In the genomic region with DNA sequence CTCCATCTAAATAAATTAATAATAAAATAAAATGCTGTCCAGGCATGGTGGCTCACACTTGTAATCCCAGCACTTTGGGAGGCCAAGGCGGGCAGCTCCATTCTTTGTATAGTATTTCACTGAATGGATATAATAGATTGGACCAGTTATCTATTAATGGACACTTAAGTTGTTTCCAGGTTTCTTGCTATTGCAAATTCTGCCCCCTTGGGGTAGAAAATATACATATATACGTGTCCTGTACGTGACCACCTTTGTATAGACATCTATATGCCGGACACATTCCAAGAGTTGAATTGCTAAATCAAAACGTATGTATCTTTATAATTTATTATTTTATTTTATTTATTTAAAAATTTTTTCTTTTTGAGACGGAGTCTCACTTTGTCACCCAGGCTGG, we compare ENCODE assay signal across 12 cellular contexts. TPM values are rescaled to one million over a fixed set of nuclear protein-coding genes. Genes with fewer than 3 reads are reported as not detected.
DNase-seq lines count a peak whose midpoint lies in the region; ATAC-seq and TF ChIP-seq lines count a peak whose summit lies in the region.
"Had no signal": no experiment of that assay in that cellular context is flagged by ENCODE, and none has a peak within 500 bp of the region (broad histone marks: within the 10 kb centered on the region; RNA-seq: fewer than 3 reads in every experiment).

No MANE protein-coding gene starts in this region.

- intact Hi-C loops in OCI-LY7 (cut with micrococcal nuclease; ENCODE audit: unreplicated experiment), result loop anchor here (1.0 to 10.0 kb wide), 2 partner anchors 93 to 203 kb away; a partner anchor contains a TSS

- TF ChIP-seq CTCF in BE2C (IDR thresholded peaks at IDR 0.05; ENCODE audit: low read depth, low read length) (peak; percentile 48), GM10248 (IDR thresholded peaks at IDR 0.05; ENCODE audit: control extremely low read depth, extremely low read depth, low read depth, missing control alignments) (peak; percentile 34), OCI-LY7 (conservative IDR thresholded peaks at IDR 0.05; ENCODE audit: low read length) (peak; percentile 80), fibroblast of pulmonary artery (IDR thresholded peaks at IDR 0.05; ENCODE audit: low read length, missing control alignments) (peak; percentile 17)

- no CpG with 5 or more reads among the region's 6 CpGs for WGBS in neuronal stem cell (ENCODE audit: extremely low coverage in 2 of 2, insufficient read length in 2 of 2, insufficient replicate concordance in 1 of 2), 2 donors

- DNase-seq in BE2C (no peak), GM10248 (ENCODE audit: extremely low spot score) (no peak), OCI-LY7 (ENCODE audit: low spot score) (peak; percentile 74), fibroblast of pulmonary artery (ENCODE audit: low read depth) (peak; percentile 27), neuronal stem cell (ENCODE audit: low spot score) (no peak)
- no peak for DNase-seq in activated effector memory CD4-positive, alpha-beta T cell treated with Interleukin-2 at 50 U/mL for 16 hours
- DNase-seq: activated CD4-positive, alpha-beta T cell treated with anti-CD3 and anti-CD28 coated beads, Interleukin-2, amount 50 U/mL, for 48 hours; nephron progenitor cell had no signal

- ATAC-seq in GM21526 (IDR thresholded peaks at IDR 0.05; ENCODE audit: low FRiP score, unreplicated experiment), result no peak
- ATAC-seq in HG03135 (IDR thresholded peaks at IDR 0.05; ENCODE audit: unreplicated experiment), result no peak
- ATAC-seq: activated naive CD4-positive, alpha-beta T cell treated with anti-CD3 and anti-CD28 coated beads, Interleukin-2, amount 50 U/mL, for 72 hours had no signal

- H3K27me3 ChIP-seq in BE2C (no peaks in the 10 kb centered on the region), neuronal stem cell (ENCODE audit: control insufficient read depth in 3 of 3, insufficient read depth in 3 of 3, low read depth in 1 of 3, low read length in 3 of 3) (no peaks in the 10 kb centered on the region)

- no peak overlapping the region for H3K18ac ChIP-seq in neuronal stem cell (ENCODE audit: low read length)

- CTCF ChIA-PET in GM10248 (lab: Yijun Ruan, JAX), result interaction anchor here (1.0 to 2.6 kb wide), 5 partner anchors 8 to 182 kb away, joined by 3 to 12 read pairs (median 5); no protein-coding TSS in a partner anchor
- CTCF ChIA-PET in OCI-LY7 (lab: Charles Lee; ENCODE audit: unreplicated experiment), result no interaction called here

- H3K9me2 ChIP-seq in OCI-LY7 (ENCODE audit: insufficient read depth, low read length), result no peaks in the 10 kb centered on the region

- H3K4ac ChIP-seq in neuronal stem cell (ENCODE audit: low read length), result no peak overlapping the region

- H4K91ac ChIP-seq in neuronal stem cell (ENCODE audit: low read depth, low read length, poor library complexity), result no peak overlapping the region

- H3K9me3 ChIP-seq in BE2C (no peaks in the 10 kb centered on the region), OCI-LY7 (ENCODE audit: low read length) (no peaks in the 10 kb centered on the region), neuronal stem cell (replicated peaks in 1 of 2; ENCODE audit: control insufficient read depth in 2 of 2, insufficient read depth in 1 of 2, low read depth in 1 of 2, low read length in 2 of 2) (no peaks in the 10 kb centered on the region)

- no peak overlapping the region for H2BK120ac ChIP-seq in neuronal stem cell (ENCODE audit: low read depth, low read length)

- H2BK12ac ChIP-seq in neuronal stem cell (ENCODE audit: low read length), result no peak overlapping the region

- no peak overlapping the region for H3K23ac ChIP-seq in neuronal stem cell (ENCODE audit: low read depth, low read length, poor library complexity)

- H2AK5ac ChIP-seq in neuronal stem cell (ENCODE audit: low read depth, low read length), result no peak overlapping the region

- BruUV-seq in OCI-LY7 (replicated peaks; lab: Mats Ljungman, UMichigan), result no TSS peak

- no peak overlapping the region for H2BK5ac ChIP-seq in neuronal stem cell (ENCODE audit: low read length)

- H3K79me1 ChIP-seq in neuronal stem cell (ENCODE audit: low read depth, low read length), result peaks cover 5% of the 10 kb centered on the region

- H3K9ac ChIP-seq in neuronal stem cell (ENCODE audit: low read depth, low read length, poor library complexity), result no peak overlapping the region

- H3K4me2 ChIP-seq in OCI-LY7 (ENCODE audit: low read length) (no peak overlapping the region), neuronal stem cell (ENCODE audit: insufficient read depth, low read length, poor library complexity, severe bottlenecking) (no peak overlapping the region)

- peaks cover 4% of the 10 kb centered on the region; the same call in 1 of the 2 replicates for H3K79me2 ChIP-seq in OCI-LY7 (ENCODE audit: insufficient read depth, low read depth, low read length)

- no peak overlapping the region for H3K14ac ChIP-seq in neuronal stem cell (ENCODE audit: low read length)

- H3K4me1 ChIP-seq in BE2C, result peaks cover 4% of the 10 kb centered on the region
- H3K4me1 ChIP-seq in OCI-LY7 (ENCODE audit: insufficient read depth, low read length, poor library complexity, severe bottlenecking), result peaks cover 23% of the 10 kb centered on the region
- peaks cover 5 to 12% of the 10 kb centered on the region in 2 donors for H3K4me1 ChIP-seq in neuronal stem cell (ENCODE audit: control insufficient read depth in 2 of 2, insufficient read depth in 1 of 2, low read depth in 1 of 2, low read length in 2 of 2)

- H2BK15ac ChIP-seq in neuronal stem cell (ENCODE audit: low read length), result no peak overlapping the region

- H3K36me3 ChIP-seq in BE2C (no peaks in the 10 kb centered on the region), OCI-LY7 (ENCODE audit: insufficient read depth, low read length) (no peaks in the 10 kb centered on the region), neuronal stem cell (replicated peaks in 1 of 2; ENCODE audit: control insufficient read depth in 2 of 2, insufficient read depth in 2 of 2, low read length in 2 of 2) (peaks cover 0 to 2% of the 10 kb centered on the region in 2 donors)

- H3K4me3 ChIP-seq in BE2C (ENCODE audit: low read depth, low read length), result no peak overlapping the region
- H3K4me3 ChIP-seq in OCI-LY7 (ENCODE audit: low read depth, low read length, poor library complexity, severe bottlenecking), result no peak overlapping the region
- H3K4me3 ChIP-seq in fibroblast of pulmonary artery (replicated peaks; ENCODE audit: low read depth, low read length), result no peak overlapping the region
- no peak overlapping the region for H3K4me3 ChIP-seq in neuronal stem cell (ENCODE audit: low read length in 2 of 2)
- H3K4me3 ChIP-seq: SK-N-MC had no signal

- H3K27ac ChIP-seq in OCI-LY7 (ENCODE audit: low read depth, low read length, poor library complexity, severe bottlenecking), result no peak overlapping the region
- no peak overlapping the region for H3K27ac ChIP-seq in neuronal stem cell (replicated peaks; ENCODE audit: low read length)

- POLR2A ChIA-PET in GM10248 (lab: Yijun Ruan, JAX) (no interaction called here), OCI-LY7 (lab: Charles Lee) (interaction anchor here (0.6 to 0.7 kb wide), 2 partner anchors 49 to 316 kb away, joined by 3 to 5 read pairs; no protein-coding TSS in a partner anchor)

- H2AFZ ChIP-seq in OCI-LY7 (ENCODE audit: low read length), result no peak overlapping the region
- no peak overlapping the region for H2AFZ ChIP-seq in neuronal stem cell (ENCODE audit: low read length)

- H4K20me1 ChIP-seq in OCI-LY7 (ENCODE audit: insufficient read depth, low read length), result no peaks in the 10 kb centered on the region

- H4K8ac ChIP-seq in neuronal stem cell (ENCODE audit: low read depth, low read length), result no peak overlapping the region

RNA-seq across cellular contexts. Expression of a gene that starts 3.9 kb away (rescaled TPM):
- 46.4 TPM for polyA plus RNA-seq in BE2C (2012; ENCODE audit: insufficient read depth, insufficient read length, low read depth)
- total RNA-seq in OCI-LY7 (2014; rRNA removed; shearing (Covaris generic)), result 118 and 122 TPM in 2 replicates
- 173 and 175 TPM in 2 replicates for total RNA-seq in OCI-LY7 (2022)
- 50.4 TPM for polyA plus RNA-seq in neuronal stem cell (2013, experiment 1 of 2)
- polyA plus RNA-seq in neuronal stem cell (2013, experiment 2 of 2), result 47.0 TPM

RNA-seq across cellular contexts. Expression of a gene that starts 28.5 kb away (rescaled TPM):
- polyA plus RNA-seq in BE2C (2012; ENCODE audit: insufficient read depth, insufficient read length, low read depth), result 18.8 TPM
- total RNA-seq in OCI-LY7 (2014; rRNA removed; shearing (Covaris generic)), result 0.76 TPM in 1 of 2 replicates, not detected in the other
- total RNA-seq in OCI-LY7 (2022), result 0.33 and 1.2 TPM in 2 replicates
- not detected for polyA plus RNA-seq in neuronal stem cell (2013, experiment 1 of 2)
- not detected for polyA plus RNA-seq in neuronal stem cell (2013, experiment 2 of 2)

RNA-seq across cellular contexts. Expression of a gene that starts 32.9 kb away (rescaled TPM):
- polyA plus RNA-seq in BE2C (2012; ENCODE audit: insufficient read depth, insufficient read length, low read depth), result 3.8 TPM
- total RNA-seq in OCI-LY7 (2014; rRNA removed; shearing (Covaris generic)), result not detected in 2 replicates
- 0.63 TPM in 1 of 2 replicates, not detected in the other for total RNA-seq in OCI-LY7 (2022)
- not detected for polyA plus RNA-seq in neuronal stem cell (2013, experiment 1 of 2)
- polyA plus RNA-seq in neuronal stem cell (2013, experiment 2 of 2), result 0.03 TPM

RNA-seq across cellular contexts. Expression of a gene that starts 33.5 kb away (rescaled TPM):
- polyA plus RNA-seq in BE2C (2012; ENCODE audit: insufficient read depth, insufficient read length, low read depth), result not detected
- total RNA-seq in OCI-LY7 (2014; rRNA removed; shearing (Covaris generic)), result not detected in 2 replicates
- total RNA-seq in OCI-LY7 (2022), result not detected in 2 replicates
- 1.5 TPM for polyA plus RNA-seq in neuronal stem cell (2013, experiment 1 of 2)
- 1.5 TPM for polyA plus RNA-seq in neuronal stem cell (2013, experiment 2 of 2)

RNA-seq across cellular contexts. Expression of a gene that starts 35.2 kb away (rescaled TPM):
- polyA plus RNA-seq in BE2C (2012; ENCODE audit: insufficient read depth, insufficient read length, low read depth), result 186 TPM
- total RNA-seq in OCI-LY7 (2014; rRNA removed; shearing (Covaris generic)), result 53.5 and 54.0 TPM in 2 replicates
- 199 and 200 TPM in 2 replicates for total RNA-seq in OCI-LY7 (2022)
- polyA plus RNA-seq in neuronal stem cell (2013, experiment 1 of 2), result 51.0 TPM
- polyA plus RNA-seq in neuronal stem cell (2013, experiment 2 of 2), result 51.5 TPM

Comparison
In these comparisons a context has a peak if more than half of its experiments do, and no peak if none do; other contexts are left out.
1. DNase-seq: peak in OCI-LY7 (single experiment) and fibroblast of pulmonary artery (single experiment); none in BE2C (single experiment), GM10248 (single experiment), activated effector memory CD4-positive, alpha-beta T cell treated with Interleukin-2 at 50 U/mL for 16 hours (single experiment) and neuronal stem cell (single experiment).
2. CTCF ChIP-seq: peak in every context shown above with its lines; median percentile 80 in OCI-LY7; 48 in BE2C; 34 in GM10248; 17 in fibroblast of pulmonary artery.